ENCODE assay signal across 1 cellular context in the genomic region with DNA sequence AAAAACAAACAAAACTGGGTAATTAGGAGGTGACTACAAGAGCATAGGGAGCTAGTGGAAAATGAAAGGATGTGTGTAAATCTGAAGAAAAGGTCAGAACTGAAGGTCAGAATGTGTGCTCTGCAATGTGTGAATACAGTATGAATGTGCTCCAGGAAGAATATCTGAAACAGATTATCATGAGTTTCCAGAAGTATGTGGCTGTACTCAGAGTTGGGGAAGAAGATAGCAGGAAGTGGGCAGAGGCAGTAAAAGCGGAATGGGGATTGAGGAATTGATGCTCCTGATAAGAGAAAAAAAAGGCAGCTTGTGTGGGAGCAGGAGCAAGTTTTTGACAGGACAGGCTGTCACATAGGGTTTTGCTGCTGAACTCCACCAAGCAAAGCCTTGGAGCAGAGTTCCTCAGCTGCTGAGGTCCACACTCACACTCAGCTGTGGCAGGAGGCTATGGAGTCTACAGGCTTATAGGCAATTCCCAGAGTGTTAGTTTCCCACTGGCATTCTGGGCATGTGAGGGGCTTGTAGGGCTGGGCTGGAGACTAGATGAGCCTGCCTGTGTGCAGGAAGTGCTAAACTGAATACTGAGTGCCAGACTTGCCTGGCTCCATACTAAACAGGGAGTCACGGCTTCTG.
TF ChIP-seq lines count a peak whose summit lies in the region.

No MANE protein-coding gene starts in this region.

TF ChIP-seq in K562, 482 proteins besides CTCF, POLR2A, EP300 and RAD21 (continued from another document and continues in another):
- no peak for TF ChIP-seq U2AF1 (optimal IDR thresholded peaks at IDR 0.05; ENCODE audit: low read depth, low read length)
- TF ChIP-seq SMAD4 (CRISPR knock-in tag; conservative IDR thresholded peaks at IDR 0.05), result 0 out of 2 replicates have a peak, but pooled peaks have one; percentile 24
- TF ChIP-seq GATA2 (CRISPR knock-in tag; IDR thresholded peaks at IDR 0.05), result peak; percentile 76
- TF ChIP-seq, protein P1, sequence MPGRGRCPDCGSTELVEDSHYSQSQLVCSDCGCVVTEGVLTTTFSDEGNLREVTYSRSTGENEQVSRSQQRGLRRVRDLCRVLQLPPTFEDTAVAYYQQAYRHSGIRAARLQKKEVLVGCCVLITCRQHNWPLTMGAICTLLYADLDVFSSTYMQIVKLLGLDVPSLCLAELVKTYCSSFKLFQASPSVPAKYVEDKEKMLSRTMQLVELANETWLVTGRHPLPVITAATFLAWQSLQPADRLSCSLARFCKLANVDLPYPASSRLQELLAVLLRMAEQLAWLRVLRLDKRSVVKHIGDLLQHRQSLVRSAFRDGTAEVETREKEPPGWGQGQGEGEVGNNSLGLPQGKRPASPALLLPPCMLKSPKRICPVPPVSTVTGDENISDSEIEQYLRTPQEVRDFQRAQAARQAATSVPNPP (IDR thresholded peaks at IDR 0.05; ENCODE audit: borderline replicate concordance, insufficient read depth, insufficient read length), result no peak
- no peak for TF ChIP-seq ZKSCAN3 (CRISPR knock-in tag; IDR thresholded peaks at IDR 0.05)
- TF ChIP-seq PHB (CRISPR knock-in tag; IDR thresholded peaks at IDR 0.05), result no peak
- TF ChIP-seq ZC3H4 (CRISPR knock-in tag; IDR thresholded peaks at IDR 0.05; ENCODE audit: borderline replicate concordance), result no peak
- TF ChIP-seq PURB (CRISPR knock-in tag; IDR thresholded peaks at IDR 0.05; ENCODE audit: low read depth), result no peak
- TF ChIP-seq NFIX (CRISPR knock-in tag; IDR thresholded peaks at IDR 0.05; ENCODE audit: low read depth), result no peak
- no peak for TF ChIP-seq ZNF3 (CRISPR knock-in tag; IDR thresholded peaks at IDR 0.05)
- TF ChIP-seq, protein P2, sequence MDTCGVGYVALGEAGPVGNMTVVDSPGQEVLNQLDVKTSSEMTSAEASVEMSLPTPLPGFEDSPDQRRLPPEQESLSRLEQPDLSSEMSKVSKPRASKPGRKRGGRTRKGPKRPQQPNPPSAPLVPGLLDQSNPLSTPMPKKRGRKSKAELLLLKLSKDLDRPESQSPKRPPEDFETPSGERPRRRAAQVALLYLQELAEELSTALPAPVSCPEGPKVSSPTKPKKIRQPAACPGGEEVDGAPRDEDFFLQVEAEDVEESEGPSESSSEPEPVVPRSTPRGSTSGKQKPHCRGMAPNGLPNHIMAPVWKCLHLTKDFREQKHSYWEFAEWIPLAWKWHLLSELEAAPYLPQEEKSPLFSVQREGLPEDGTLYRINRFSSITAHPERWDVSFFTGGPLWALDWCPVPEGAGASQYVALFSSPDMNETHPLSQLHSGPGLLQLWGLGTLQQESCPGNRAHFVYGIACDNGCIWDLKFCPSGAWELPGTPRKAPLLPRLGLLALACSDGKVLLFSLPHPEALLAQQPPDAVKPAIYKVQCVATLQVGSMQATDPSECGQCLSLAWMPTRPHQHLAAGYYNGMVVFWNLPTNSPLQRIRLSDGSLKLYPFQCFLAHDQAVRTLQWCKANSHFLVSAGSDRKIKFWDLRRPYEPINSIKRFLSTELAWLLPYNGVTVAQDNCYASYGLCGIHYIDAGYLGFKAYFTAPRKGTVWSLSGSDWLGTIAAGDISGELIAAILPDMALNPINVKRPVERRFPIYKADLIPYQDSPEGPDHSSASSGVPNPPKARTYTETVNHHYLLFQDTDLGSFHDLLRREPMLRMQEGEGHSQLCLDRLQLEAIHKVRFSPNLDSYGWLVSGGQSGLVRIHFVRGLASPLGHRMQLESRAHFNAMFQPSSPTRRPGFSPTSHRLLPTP (IDR thresholded peaks at IDR 0.05; ENCODE audit: borderline replicate concordance, extremely low read depth, insufficient read length), result no peak
- TF ChIP-seq, protein P3, sequence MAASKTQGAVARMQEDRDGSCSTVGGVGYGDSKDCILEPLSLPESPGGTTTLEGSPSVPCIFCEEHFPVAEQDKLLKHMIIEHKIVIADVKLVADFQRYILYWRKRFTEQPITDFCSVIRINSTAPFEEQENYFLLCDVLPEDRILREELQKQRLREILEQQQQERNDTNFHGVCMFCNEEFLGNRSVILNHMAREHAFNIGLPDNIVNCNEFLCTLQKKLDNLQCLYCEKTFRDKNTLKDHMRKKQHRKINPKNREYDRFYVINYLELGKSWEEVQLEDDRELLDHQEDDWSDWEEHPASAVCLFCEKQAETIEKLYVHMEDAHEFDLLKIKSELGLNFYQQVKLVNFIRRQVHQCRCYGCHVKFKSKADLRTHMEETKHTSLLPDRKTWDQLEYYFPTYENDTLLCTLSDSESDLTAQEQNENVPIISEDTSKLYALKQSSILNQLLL (CRISPR knock-in tag; IDR thresholded peaks at IDR 0.05; ENCODE audit: borderline replicate concordance), result no peak
- TF ChIP-seq, protein P4, sequence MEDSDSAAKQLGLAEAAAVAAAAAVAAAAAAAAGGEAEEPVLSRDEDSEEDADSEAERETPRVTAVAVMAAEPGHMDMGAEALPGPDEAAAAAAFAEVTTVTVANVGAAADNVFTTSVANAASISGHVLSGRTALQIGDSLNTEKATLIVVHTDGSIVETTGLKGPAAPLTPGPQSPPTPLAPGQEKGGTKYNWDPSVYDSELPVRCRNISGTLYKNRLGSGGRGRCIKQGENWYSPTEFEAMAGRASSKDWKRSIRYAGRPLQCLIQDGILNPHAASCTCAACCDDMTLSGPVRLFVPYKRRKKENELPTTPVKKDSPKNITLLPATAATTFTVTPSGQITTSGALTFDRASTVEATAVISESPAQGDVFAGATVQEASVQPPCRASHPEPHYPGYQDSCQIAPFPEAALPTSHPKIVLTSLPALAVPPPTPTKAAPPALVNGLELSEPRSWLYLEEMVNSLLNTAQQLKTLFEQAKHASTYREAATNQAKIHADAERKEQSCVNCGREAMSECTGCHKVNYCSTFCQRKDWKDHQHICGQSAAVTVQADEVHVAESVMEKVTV (CRISPR knock-in tag; IDR thresholded peaks at IDR 0.05), result 0 out of 2 replicates have a peak, but pooled peaks have one; percentile 6
- TF ChIP-seq, protein P5, sequence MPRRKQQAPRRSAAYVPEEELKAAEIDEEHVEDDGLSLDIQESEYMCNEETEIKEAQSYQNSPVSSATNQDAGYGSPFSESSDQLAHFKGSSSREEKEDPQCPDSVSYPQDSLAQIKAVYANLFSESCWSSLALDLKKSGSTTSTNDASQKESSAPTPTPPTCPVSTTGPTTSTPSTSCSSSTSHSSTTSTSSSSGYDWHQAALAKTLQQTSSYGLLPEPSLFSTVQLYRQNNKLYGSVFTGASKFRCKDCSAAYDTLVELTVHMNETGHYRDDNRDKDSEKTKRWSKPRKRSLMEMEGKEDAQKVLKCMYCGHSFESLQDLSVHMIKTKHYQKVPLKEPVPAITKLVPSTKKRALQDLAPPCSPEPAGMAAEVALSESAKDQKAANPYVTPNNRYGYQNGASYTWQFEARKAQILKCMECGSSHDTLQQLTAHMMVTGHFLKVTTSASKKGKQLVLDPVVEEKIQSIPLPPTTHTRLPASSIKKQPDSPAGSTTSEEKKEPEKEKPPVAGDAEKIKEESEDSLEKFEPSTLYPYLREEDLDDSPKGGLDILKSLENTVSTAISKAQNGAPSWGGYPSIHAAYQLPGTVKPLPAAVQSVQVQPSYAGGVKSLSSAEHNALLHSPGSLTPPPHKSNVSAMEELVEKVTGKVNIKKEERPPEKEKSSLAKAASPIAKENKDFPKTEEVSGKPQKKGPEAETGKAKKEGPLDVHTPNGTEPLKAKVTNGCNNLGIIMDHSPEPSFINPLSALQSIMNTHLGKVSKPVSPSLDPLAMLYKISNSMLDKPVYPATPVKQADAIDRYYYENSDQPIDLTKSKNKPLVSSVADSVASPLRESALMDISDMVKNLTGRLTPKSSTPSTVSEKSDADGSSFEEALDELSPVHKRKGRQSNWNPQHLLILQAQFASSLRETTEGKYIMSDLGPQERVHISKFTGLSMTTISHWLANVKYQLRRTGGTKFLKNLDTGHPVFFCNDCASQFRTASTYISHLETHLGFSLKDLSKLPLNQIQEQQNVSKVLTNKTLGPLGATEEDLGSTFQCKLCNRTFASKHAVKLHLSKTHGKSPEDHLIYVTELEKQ (CRISPR knock-in tag; IDR thresholded peaks at IDR 0.05), result no peak
- TF ChIP-seq NR3C1 (CRISPR knock-in tag; IDR thresholded peaks at IDR 0.05), result no peak
- TF ChIP-seq TEAD1 (CRISPR knock-in tag; IDR thresholded peaks at IDR 0.05), result peak in 1 of 2 experiments; percentile 40; a peak in 1 of 4 replicates
- no peak for TF ChIP-seq FOS (IDR thresholded peaks at IDR 0.05; ENCODE audit: extremely low read depth, insufficient read length)
- no peak for TF ChIP-seq XRCC5 (IDR thresholded peaks at IDR 0.05; ENCODE audit: low read depth, low read length)
- TF ChIP-seq ARID1B (IDR thresholded peaks at IDR 0.05), result peak; percentile 77
- peak; percentile 58 for TF ChIP-seq FOSL1 (tag; conservative IDR thresholded peaks at IDR 0.05)
- no peak for TF ChIP-seq ZNF444 (CRISPR knock-in tag; IDR thresholded peaks at IDR 0.05)
- peak; percentile 62 for TF ChIP-seq ETV1 (tag; conservative IDR thresholded peaks at IDR 0.05; ENCODE audit: low read depth)
- no peak for TF ChIP-seq BRD9 (IDR thresholded peaks at IDR 0.05; ENCODE audit: low read depth, partially characterized antibody)
- TF ChIP-seq NBN (IDR thresholded peaks at IDR 0.05; ENCODE audit: low read depth), result peak; percentile 41; the same call in 1 of the 2 replicates
- TF ChIP-seq SPI1 (IDR thresholded peaks at IDR 0.05; ENCODE audit: borderline replicate concordance, low read depth, low read length), result peak; percentile 65; the same call in 1 of the 2 replicates
- TF ChIP-seq, protein P6, sequence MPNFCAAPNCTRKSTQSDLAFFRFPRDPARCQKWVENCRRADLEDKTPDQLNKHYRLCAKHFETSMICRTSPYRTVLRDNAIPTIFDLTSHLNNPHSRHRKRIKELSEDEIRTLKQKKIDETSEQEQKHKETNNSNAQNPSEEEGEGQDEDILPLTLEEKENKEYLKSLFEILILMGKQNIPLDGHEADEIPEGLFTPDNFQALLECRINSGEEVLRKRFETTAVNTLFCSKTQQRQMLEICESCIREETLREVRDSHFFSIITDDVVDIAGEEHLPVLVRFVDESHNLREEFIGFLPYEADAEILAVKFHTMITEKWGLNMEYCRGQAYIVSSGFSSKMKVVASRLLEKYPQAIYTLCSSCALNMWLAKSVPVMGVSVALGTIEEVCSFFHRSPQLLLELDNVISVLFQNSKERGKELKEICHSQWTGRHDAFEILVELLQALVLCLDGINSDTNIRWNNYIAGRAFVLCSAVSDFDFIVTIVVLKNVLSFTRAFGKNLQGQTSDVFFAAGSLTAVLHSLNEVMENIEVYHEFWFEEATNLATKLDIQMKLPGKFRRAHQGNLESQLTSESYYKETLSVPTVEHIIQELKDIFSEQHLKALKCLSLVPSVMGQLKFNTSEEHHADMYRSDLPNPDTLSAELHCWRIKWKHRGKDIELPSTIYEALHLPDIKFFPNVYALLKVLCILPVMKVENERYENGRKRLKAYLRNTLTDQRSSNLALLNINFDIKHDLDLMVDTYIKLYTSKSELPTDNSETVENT (CRISPR knock-in tag; IDR thresholded peaks at IDR 0.05), result no peak
- TF ChIP-seq, protein P7, sequence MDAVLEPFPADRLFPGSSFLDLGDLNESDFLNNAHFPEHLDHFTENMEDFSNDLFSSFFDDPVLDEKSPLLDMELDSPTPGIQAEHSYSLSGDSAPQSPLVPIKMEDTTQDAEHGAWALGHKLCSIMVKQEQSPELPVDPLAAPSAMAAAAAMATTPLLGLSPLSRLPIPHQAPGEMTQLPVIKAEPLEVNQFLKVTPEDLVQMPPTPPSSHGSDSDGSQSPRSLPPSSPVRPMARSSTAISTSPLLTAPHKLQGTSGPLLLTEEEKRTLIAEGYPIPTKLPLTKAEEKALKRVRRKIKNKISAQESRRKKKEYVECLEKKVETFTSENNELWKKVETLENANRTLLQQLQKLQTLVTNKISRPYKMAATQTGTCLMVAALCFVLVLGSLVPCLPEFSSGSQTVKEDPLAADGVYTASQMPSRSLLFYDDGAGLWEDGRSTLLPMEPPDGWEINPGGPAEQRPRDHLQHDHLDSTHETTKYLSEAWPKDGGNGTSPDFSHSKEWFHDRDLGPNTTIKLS (IDR thresholded peaks at IDR 0.05; ENCODE audit: borderline replicate concordance, low read depth), result no peak
- no peak for TF ChIP-seq PCBP2 (IDR thresholded peaks at IDR 0.05; ENCODE audit: low read depth, low read length, poor library complexity, severe bottlenecking)
- TF ChIP-seq CBFA2T2 (conservative IDR thresholded peaks at IDR 0.05), result no peak
- TF ChIP-seq TGIF2 (CRISPR knock-in tag; IDR thresholded peaks at IDR 0.05), result no peak
- TF ChIP-seq JUND (IDR thresholded peaks at IDR 0.05; ENCODE audit: borderline replicate concordance, low read depth, low read length), result no peak; the same call in 1 of the 2 replicates
- TF ChIP-seq JUND (tag; IDR thresholded peaks at IDR 0.05; ENCODE audit: borderline replicate concordance, low read depth, low read length), result peak; percentile 31; the same call in 1 of the 3 replicates
- no peak for TF ChIP-seq CHCHD3 (CRISPR knock-in tag; IDR thresholded peaks at IDR 0.05)
- no peak for TF ChIP-seq CBX2 (IDR thresholded peaks at IDR 0.05; ENCODE audit: insufficient read depth, low read length, poor library complexity, severe bottlenecking)
- peak; percentile 23; the same call in 1 of the 2 replicates for TF ChIP-seq OTX1 (CRISPR knock-in tag; IDR thresholded peaks at IDR 0.05)
- peak; percentile 49; the same call in 1 of the 2 replicates for TF ChIP-seq DPF2 (IDR thresholded peaks at IDR 0.05)
- no peak for TF ChIP-seq ZNF224 (CRISPR knock-in tag; IDR thresholded peaks at IDR 0.05)
- TF ChIP-seq, protein P8, sequence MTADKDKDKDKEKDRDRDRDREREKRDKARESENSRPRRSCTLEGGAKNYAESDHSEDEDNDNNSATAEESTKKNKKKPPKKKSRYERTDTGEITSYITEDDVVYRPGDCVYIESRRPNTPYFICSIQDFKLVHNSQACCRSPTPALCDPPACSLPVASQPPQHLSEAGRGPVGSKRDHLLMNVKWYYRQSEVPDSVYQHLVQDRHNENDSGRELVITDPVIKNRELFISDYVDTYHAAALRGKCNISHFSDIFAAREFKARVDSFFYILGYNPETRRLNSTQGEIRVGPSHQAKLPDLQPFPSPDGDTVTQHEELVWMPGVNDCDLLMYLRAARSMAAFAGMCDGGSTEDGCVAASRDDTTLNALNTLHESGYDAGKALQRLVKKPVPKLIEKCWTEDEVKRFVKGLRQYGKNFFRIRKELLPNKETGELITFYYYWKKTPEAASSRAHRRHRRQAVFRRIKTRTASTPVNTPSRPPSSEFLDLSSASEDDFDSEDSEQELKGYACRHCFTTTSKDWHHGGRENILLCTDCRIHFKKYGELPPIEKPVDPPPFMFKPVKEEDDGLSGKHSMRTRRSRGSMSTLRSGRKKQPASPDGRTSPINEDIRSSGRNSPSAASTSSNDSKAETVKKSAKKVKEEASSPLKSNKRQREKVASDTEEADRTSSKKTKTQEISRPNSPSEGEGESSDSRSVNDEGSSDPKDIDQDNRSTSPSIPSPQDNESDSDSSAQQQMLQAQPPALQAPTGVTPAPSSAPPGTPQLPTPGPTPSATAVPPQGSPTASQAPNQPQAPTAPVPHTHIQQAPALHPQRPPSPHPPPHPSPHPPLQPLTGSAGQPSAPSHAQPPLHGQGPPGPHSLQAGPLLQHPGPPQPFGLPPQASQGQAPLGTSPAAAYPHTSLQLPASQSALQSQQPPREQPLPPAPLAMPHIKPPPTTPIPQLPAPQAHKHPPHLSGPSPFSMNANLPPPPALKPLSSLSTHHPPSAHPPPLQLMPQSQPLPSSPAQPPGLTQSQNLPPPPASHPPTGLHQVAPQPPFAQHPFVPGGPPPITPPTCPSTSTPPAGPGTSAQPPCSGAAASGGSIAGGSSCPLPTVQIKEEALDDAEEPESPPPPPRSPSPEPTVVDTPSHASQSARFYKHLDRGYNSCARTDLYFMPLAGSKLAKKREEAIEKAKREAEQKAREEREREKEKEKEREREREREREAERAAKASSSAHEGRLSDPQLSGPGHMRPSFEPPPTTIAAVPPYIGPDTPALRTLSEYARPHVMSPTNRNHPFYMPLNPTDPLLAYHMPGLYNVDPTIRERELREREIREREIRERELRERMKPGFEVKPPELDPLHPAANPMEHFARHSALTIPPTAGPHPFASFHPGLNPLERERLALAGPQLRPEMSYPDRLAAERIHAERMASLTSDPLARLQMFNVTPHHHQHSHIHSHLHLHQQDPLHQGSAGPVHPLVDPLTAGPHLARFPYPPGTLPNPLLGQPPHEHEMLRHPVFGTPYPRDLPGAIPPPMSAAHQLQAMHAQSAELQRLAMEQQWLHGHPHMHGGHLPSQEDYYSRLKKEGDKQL (CRISPR knock-in tag; IDR thresholded peaks at IDR 0.05; ENCODE audit: borderline replicate concordance), result no peak
- no peak for TF ChIP-seq TFAM (CRISPR knock-in tag; conservative IDR thresholded peaks at IDR 0.05)
